2 cellular contexts compared by ENCODE assay signal in genomic region chr1:77316006-77316405, GRCh38.
A peak's percentile ranks its signal among the peaks of the same experiment; 100 is the strongest.
TF ChIP-seq lines count a peak whose summit lies in the region.

No MANE protein-coding gene starts in this region.

TF ChIP-seq in SK-N-SH treated with all-trans-retinoic acid at 6 μM for 48 hours, 23 proteins besides CTCF, POLR2A, EP300 and RAD21 (continued from another document):
- TF ChIP-seq, protein P1, sequence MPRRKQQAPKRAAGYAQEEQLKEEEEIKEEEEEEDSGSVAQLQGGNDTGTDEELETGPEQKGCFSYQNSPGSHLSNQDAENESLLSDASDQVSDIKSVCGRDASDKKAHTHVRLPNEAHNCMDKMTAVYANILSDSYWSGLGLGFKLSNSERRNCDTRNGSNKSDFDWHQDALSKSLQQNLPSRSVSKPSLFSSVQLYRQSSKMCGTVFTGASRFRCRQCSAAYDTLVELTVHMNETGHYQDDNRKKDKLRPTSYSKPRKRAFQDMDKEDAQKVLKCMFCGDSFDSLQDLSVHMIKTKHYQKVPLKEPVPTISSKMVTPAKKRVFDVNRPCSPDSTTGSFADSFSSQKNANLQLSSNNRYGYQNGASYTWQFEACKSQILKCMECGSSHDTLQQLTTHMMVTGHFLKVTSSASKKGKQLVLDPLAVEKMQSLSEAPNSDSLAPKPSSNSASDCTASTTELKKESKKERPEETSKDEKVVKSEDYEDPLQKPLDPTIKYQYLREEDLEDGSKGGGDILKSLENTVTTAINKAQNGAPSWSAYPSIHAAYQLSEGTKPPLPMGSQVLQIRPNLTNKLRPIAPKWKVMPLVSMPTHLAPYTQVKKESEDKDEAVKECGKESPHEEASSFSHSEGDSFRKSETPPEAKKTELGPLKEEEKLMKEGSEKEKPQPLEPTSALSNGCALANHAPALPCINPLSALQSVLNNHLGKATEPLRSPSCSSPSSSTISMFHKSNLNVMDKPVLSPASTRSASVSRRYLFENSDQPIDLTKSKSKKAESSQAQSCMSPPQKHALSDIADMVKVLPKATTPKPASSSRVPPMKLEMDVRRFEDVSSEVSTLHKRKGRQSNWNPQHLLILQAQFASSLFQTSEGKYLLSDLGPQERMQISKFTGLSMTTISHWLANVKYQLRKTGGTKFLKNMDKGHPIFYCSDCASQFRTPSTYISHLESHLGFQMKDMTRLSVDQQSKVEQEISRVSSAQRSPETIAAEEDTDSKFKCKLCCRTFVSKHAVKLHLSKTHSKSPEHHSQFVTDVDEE (CRISPR knock-in tag; IDR thresholded peaks at IDR 0.05): 0 out of 2 replicates have a peak, but pooled peaks have one; percentile 7

TF ChIP-seq in SK-N-SH, 30 proteins besides CTCF, POLR2A, EP300 and RAD21 (continued from another document):
- TF ChIP-seq ELF1 (IDR thresholded peaks at IDR 0.05) (no peak), SMC3 (IDR thresholded peaks at IDR 0.05; ENCODE audit: low read depth, low read length) (no peak), RFX5 (IDR thresholded peaks at IDR 0.05; ENCODE audit: low read length) (no peak), GABPA (IDR thresholded peaks at IDR 0.05; ENCODE audit: low read depth) (no peak), YY1 (IDR thresholded peaks at IDR 0.05; ENCODE audit: low read depth) (no peak), RCOR1 (IDR thresholded peaks at IDR 0.05; ENCODE audit: low read length) (no peak)
